In genomic region chr17:6501359-6501758, GRCh38 we compare ENCODE assay signal across 1 cellular context.
TF ChIP-seq lines count a peak whose summit lies in the region.

No MANE protein-coding gene starts in this region.

TF ChIP-seq in GM23338, 12 proteins besides CTCF, POLR2A, EP300 and RAD21 (continued from another document):
- no peak for TF ChIP-seq ZNF462 (CRISPR knock-in tag; IDR thresholded peaks at IDR 0.05)
- TF ChIP-seq REST (IDR thresholded peaks at IDR 0.05; ENCODE audit: unreplicated experiment) = no peak
- TF ChIP-seq ZNF331 (CRISPR knock-in tag; IDR thresholded peaks at IDR 0.05; ENCODE audit: low read depth) = no peak
TF ChIP-seq in GM23338: peak in this region for 0.
